ENCODE assay signal across 13 cellular contexts in genomic region chr11:116162541-116163230, GRCh38.
DNase-seq lines count a peak whose midpoint lies in the region; ATAC-seq and TF ChIP-seq lines count a peak whose summit lies in the region.
"Had no signal": no experiment of that assay in that cellular context is flagged by ENCODE, and none has a peak within 500 bp of the region (broad histone marks: within the 10 kb centered on the region; RNA-seq: fewer than 3 reads in every experiment).

No MANE protein-coding gene starts in this region.

- TF ChIP-seq CTCF in prostate gland (IDR thresholded peaks at IDR 0.05): no peak

- no peaks in the 10 kb centered on the region for H3K4me1 ChIP-seq in prostate gland (replicated peaks)
- H3K4me1 ChIP-seq: sigmoid colon, SJSA1 had no signal

- H3K4me3 ChIP-seq in prostate gland: no peak overlapping the region
- H3K4me3 ChIP-seq: sigmoid colon, SJSA1 had no signal

- no peaks in the 10 kb centered on the region for H3K36me3 ChIP-seq in prostate gland
- H3K36me3 ChIP-seq: sigmoid colon, SJSA1 had no signal

- no peak for ATAC-seq in GM19351 (IDR thresholded peaks at IDR 0.05; ENCODE audit: unreplicated experiment)

- H3K27ac ChIP-seq in prostate gland: no peak overlapping the region
- H3K27ac ChIP-seq: sigmoid colon, SJSA1 had no signal

- WGBS in prostate gland: 41% methylated on average over 20 of the region's 20 CpGs

- H3K27me3 ChIP-seq in prostate gland (replicated peaks; ENCODE audit: insufficient read depth): peaks cover 5% of the 10 kb centered on the region
- H3K27me3 ChIP-seq: SJSA1 had no signal

- H3K9me3 ChIP-seq in prostate gland: no peaks in the 10 kb centered on the region
- H3K9me3 ChIP-seq: sigmoid colon, SJSA1 had no signal

- TF ChIP-seq POLR2A in prostate gland (IDR thresholded peaks at IDR 0.05): no peak

- DNase-seq in M059J (ENCODE audit: low read depth) (peak; percentile 9), NCI-H510A treated with DMSO at 0.1 percent for 48 hours (lab: John Stamatoyannopoulos, UW) (peak; percentile 67), foreskin melanocyte (peak; percentile 24), putamen (ENCODE audit: low spot score) (peak; percentile 9), prostate gland (ENCODE audit: low spot score) (no peak), NOMO-1 treated with dmso at 0.1 percent for 144 hours (lab: John Stamatoyannopoulos, UW; ENCODE audit: unreplicated experiment) (no peak)
- DNase-seq: activated CD4-positive, CD25-positive, alpha-beta regulatory T cell; activated T-cell treated with anti-CD3 and anti-CD28 coated beads, Interleukin-2, amount 50 U/mL, for 1 hour; amniotic stem cell; IMR-90; sigmoid colon had no signal

- intact Hi-C loops in prostate gland (cut with DNase I): no loop called here

Comparison
In these comparisons a context has a peak if more than half of its experiments do, and no peak if none do; other contexts are left out.
1. DNase-seq: peak in M059J (single experiment), NCI-H510A treated with DMSO at 0.1 percent for 48 hours (single experiment), foreskin melanocyte (single experiment) and putamen (single experiment); none in prostate gland (single experiment) and NOMO-1 treated with dmso at 0.1 percent for 144 hours (single experiment).